Comparison of ENCODE assay signal across 1 cellular context in the genomic region with DNA sequence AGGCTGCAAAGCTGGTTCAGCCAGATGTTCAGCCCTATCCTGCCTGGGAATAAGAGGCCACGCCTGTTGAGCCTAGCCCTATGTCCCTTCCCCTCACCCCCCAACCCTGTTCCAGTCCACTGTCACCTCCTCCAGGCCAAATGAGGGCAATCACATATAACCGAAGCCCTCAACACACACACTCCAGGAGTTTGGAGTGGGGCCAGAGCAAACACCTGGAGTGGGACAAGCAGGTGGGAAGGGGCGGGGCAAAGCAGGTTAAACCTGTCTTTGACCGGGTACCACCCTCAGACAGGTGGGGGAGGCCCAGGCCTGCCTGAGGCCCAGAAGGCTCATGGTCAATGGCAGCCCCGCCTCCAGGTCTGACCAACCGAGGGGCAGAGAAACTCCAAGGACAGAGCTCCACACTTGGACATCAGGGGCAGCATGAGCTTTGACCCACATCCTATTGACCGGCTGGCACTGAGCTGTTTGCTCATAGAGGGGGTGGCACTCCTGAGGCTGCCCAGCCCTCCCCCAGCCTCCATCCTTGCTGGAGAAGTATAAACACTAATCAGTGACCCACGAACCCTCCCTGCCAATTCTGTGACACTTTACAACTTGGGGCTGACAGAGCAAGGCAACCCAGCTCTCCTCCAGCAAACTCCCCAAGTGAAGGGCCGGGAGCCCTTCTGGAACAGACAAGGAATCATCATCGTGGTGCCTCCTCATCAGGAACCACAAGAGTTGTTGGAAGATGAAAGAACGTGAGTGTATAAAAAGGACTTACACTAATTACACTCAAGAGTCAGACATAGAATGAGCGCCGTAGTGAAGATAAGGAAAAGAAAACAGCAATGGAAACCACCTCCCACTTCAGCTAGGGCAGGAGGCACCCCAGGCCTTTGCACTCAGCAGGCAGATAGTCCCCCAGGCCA.
TF ChIP-seq lines count a peak whose summit lies in the region.

No MANE protein-coding gene starts in this region.

TF ChIP-seq in HepG2, 621 proteins besides CTCF, POLR2A, EP300 and RAD21 (continued from another document and continues in another):
- TF ChIP-seq, protein P1, sequence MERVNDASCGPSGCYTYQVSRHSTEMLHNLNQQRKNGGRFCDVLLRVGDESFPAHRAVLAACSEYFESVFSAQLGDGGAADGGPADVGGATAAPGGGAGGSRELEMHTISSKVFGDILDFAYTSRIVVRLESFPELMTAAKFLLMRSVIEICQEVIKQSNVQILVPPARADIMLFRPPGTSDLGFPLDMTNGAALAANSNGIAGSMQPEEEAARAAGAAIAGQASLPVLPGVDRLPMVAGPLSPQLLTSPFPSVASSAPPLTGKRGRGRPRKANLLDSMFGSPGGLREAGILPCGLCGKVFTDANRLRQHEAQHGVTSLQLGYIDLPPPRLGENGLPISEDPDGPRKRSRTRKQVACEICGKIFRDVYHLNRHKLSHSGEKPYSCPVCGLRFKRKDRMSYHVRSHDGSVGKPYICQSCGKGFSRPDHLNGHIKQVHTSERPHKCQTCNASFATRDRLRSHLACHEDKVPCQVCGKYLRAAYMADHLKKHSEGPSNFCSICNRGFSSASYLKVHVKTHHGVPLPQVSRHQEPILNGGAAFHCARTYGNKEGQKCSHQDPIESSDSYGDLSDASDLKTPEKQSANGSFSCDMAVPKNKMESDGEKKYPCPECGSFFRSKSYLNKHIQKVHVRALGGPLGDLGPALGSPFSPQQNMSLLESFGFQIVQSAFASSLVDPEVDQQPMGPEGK (CRISPR knock-in tag; IDR thresholded peaks at IDR 0.05) = peak; percentile 98
- peak; percentile 76 for TF ChIP-seq SPEN (CRISPR knock-in tag; IDR thresholded peaks at IDR 0.05; ENCODE audit: low read depth)
- TF ChIP-seq, protein P2, sequence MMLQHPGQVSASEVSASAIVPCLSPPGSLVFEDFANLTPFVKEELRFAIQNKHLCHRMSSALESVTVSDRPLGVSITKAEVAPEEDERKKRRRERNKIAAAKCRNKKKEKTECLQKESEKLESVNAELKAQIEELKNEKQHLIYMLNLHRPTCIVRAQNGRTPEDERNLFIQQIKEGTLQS (CRISPR knock-in tag; IDR thresholded peaks at IDR 0.05) = no peak
- TF ChIP-seq HDAC2 (CRISPR knock-in tag; IDR thresholded peaks at IDR 0.05) = peak; percentile 90
- TF ChIP-seq ZNF143 (CRISPR knock-in tag; IDR thresholded peaks at IDR 0.05) = peak; percentile 58; the same call in 1 of the 2 replicates
- peak; percentile 66; the same call in 1 of the 2 replicates for TF ChIP-seq ZBTB42 (CRISPR knock-in tag; IDR thresholded peaks at IDR 0.05)
- TF ChIP-seq, protein P3, sequence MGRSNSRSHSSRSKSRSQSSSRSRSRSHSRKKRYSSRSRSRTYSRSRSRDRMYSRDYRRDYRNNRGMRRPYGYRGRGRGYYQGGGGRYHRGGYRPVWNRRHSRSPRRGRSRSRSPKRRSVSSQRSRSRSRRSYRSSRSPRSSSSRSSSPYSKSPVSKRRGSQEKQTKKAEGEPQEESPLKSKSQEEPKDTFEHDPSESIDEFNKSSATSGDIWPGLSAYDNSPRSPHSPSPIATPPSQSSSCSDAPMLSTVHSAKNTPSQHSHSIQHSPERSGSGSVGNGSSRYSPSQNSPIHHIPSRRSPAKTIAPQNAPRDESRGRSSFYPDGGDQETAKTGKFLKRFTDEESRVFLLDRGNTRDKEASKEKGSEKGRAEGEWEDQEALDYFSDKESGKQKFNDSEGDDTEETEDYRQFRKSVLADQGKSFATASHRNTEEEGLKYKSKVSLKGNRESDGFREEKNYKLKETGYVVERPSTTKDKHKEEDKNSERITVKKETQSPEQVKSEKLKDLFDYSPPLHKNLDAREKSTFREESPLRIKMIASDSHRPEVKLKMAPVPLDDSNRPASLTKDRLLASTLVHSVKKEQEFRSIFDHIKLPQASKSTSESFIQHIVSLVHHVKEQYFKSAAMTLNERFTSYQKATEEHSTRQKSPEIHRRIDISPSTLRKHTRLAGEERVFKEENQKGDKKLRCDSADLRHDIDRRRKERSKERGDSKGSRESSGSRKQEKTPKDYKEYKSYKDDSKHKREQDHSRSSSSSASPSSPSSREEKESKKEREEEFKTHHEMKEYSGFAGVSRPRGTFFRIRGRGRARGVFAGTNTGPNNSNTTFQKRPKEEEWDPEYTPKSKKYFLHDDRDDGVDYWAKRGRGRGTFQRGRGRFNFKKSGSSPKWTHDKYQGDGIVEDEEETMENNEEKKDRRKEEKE (IDR thresholded peaks at IDR 0.05) = no peak
- TF ChIP-seq ZNF605 (CRISPR knock-in tag; IDR thresholded peaks at IDR 0.05) = peak; percentile 86
- no peak for TF ChIP-seq ZNF10 (CRISPR knock-in tag; IDR thresholded peaks at IDR 0.05; ENCODE audit: borderline replicate concordance, low read depth)
- TF ChIP-seq ZNF713 (CRISPR knock-in tag; IDR thresholded peaks at IDR 0.05) = 0 out of 2 replicates have a peak, but pooled peaks have one; percentile 11
- TF ChIP-seq ZNF775 (CRISPR knock-in tag; IDR thresholded peaks at IDR 0.05; ENCODE audit: borderline replicate concordance) = no peak
- no peak for TF ChIP-seq ZNF326 (CRISPR knock-in tag; IDR thresholded peaks at IDR 0.05; ENCODE audit: borderline replicate concordance)
- TF ChIP-seq, protein P4, sequence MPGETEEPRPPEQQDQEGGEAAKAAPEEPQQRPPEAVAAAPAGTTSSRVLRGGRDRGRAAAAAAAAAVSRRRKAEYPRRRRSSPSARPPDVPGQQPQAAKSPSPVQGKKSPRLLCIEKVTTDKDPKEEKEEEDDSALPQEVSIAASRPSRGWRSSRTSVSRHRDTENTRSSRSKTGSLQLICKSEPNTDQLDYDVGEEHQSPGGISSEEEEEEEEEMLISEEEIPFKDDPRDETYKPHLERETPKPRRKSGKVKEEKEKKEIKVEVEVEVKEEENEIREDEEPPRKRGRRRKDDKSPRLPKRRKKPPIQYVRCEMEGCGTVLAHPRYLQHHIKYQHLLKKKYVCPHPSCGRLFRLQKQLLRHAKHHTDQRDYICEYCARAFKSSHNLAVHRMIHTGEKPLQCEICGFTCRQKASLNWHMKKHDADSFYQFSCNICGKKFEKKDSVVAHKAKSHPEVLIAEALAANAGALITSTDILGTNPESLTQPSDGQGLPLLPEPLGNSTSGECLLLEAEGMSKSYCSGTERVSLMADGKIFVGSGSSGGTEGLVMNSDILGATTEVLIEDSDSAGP (CRISPR knock-in tag; IDR thresholded peaks at IDR 0.05; ENCODE audit: borderline replicate concordance) = peak; percentile 79
- TF ChIP-seq CBX1 (IDR thresholded peaks at IDR 0.05; ENCODE audit: low read depth) = no peak
- TF ChIP-seq NFKBIZ (CRISPR knock-in tag; IDR thresholded peaks at IDR 0.05) = peak; percentile 70; the same call in 1 of the 2 replicates
- peak; percentile 53; the same call in 1 of the 2 replicates for TF ChIP-seq RCOR2 (CRISPR knock-in tag; IDR thresholded peaks at IDR 0.05)
- TF ChIP-seq ZNF329 (CRISPR knock-in tag; IDR thresholded peaks at IDR 0.05; ENCODE audit: low read depth) = no peak
- TF ChIP-seq MED8 (CRISPR knock-in tag; IDR thresholded peaks at IDR 0.05; ENCODE audit: insufficient replicate concordance) = no peak
- TF ChIP-seq ZNF761 (CRISPR knock-in tag; conservative IDR thresholded peaks at IDR 0.05) = no peak
- TF ChIP-seq SMAD3 (CRISPR knock-in tag; IDR thresholded peaks at IDR 0.05) = 0 out of 2 replicates have a peak, but pooled peaks have one; percentile 22
- TF ChIP-seq NCOA2 (CRISPR knock-in tag; IDR thresholded peaks at IDR 0.05) = peak; percentile 83
- TF ChIP-seq GTF2F1 (IDR thresholded peaks at IDR 0.05; ENCODE audit: low read length) = no peak
- TF ChIP-seq GATAD2A (CRISPR knock-in tag; IDR thresholded peaks at IDR 0.05) = peak; percentile 96
- TF ChIP-seq, protein P5, sequence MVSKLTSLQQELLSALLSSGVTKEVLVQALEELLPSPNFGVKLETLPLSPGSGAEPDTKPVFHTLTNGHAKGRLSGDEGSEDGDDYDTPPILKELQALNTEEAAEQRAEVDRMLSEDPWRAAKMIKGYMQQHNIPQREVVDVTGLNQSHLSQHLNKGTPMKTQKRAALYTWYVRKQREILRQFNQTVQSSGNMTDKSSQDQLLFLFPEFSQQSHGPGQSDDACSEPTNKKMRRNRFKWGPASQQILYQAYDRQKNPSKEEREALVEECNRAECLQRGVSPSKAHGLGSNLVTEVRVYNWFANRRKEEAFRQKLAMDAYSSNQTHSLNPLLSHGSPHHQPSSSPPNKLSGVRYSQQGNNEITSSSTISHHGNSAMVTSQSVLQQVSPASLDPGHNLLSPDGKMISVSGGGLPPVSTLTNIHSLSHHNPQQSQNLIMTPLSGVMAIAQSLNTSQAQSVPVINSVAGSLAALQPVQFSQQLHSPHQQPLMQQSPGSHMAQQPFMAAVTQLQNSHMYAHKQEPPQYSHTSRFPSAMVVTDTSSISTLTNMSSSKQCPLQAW (CRISPR knock-in tag; IDR thresholded peaks at IDR 0.05) = peak; percentile 75
- TF ChIP-seq, protein P6, sequence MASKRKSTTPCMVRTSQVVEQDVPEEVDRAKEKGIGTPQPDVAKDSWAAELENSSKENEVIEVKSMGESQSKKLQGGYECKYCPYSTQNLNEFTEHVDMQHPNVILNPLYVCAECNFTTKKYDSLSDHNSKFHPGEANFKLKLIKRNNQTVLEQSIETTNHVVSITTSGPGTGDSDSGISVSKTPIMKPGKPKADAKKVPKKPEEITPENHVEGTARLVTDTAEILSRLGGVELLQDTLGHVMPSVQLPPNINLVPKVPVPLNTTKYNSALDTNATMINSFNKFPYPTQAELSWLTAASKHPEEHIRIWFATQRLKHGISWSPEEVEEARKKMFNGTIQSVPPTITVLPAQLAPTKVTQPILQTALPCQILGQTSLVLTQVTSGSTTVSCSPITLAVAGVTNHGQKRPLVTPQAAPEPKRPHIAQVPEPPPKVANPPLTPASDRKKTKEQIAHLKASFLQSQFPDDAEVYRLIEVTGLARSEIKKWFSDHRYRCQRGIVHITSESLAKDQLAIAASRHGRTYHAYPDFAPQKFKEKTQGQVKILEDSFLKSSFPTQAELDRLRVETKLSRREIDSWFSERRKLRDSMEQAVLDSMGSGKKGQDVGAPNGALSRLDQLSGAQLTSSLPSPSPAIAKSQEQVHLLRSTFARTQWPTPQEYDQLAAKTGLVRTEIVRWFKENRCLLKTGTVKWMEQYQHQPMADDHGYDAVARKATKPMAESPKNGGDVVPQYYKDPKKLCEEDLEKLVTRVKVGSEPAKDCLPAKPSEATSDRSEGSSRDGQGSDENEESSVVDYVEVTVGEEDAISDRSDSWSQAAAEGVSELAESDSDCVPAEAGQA (IDR thresholded peaks at IDR 0.05; ENCODE audit: low read depth) = no peak
- TF ChIP-seq, protein P6 (CRISPR knock-in tag; IDR thresholded peaks at IDR 0.05; ENCODE audit: borderline replicate concordance) = no peak
- TF ChIP-seq ZNF264 (CRISPR knock-in tag; IDR thresholded peaks at IDR 0.05) = no peak
- peak; percentile 26; the same call in 1 of the 2 replicates for TF ChIP-seq FOXK1 (CRISPR knock-in tag; IDR thresholded peaks at IDR 0.05; ENCODE audit: borderline replicate concordance, low read depth)
- TF ChIP-seq, protein P7, sequence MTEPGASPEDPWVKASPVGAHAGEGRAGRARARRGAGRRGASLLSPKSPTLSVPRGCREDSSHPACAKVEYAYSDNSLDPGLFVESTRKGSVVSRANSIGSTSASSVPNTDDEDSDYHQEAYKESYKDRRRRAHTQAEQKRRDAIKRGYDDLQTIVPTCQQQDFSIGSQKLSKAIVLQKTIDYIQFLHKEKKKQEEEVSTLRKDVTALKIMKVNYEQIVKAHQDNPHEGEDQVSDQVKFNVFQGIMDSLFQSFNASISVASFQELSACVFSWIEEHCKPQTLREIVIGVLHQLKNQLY (CRISPR knock-in tag; IDR thresholded peaks at IDR 0.05) = peak; percentile 41; the same call in 1 of the 2 replicates
- TF ChIP-seq MAZ (IDR thresholded peaks at IDR 0.05; ENCODE audit: borderline replicate concordance, low read depth, low read length) = peak; percentile 16; the same call in 1 of the 2 replicates
- TF ChIP-seq MAZ (CRISPR knock-in tag; IDR thresholded peaks at IDR 0.05; ENCODE audit: low read depth) = no peak
- TF ChIP-seq, protein P8, sequence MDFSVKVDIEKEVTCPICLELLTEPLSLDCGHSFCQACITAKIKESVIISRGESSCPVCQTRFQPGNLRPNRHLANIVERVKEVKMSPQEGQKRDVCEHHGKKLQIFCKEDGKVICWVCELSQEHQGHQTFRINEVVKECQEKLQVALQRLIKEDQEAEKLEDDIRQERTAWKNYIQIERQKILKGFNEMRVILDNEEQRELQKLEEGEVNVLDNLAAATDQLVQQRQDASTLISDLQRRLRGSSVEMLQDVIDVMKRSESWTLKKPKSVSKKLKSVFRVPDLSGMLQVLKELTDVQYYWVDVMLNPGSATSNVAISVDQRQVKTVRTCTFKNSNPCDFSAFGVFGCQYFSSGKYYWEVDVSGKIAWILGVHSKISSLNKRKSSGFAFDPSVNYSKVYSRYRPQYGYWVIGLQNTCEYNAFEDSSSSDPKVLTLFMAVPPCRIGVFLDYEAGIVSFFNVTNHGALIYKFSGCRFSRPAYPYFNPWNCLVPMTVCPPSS (IDR thresholded peaks at IDR 0.05) = no peak
- TF ChIP-seq MAFK (conservative IDR thresholded peaks at IDR 0.05 in 1 of 2, IDR thresholded peaks at IDR 0.05 in 1 of 2; ENCODE audit: low read length in 2 of 2) = no peak
- 0 out of 2 replicates have a peak, but pooled peaks have one; percentile 25 for TF ChIP-seq ZNF337 (CRISPR knock-in tag; IDR thresholded peaks at IDR 0.05; ENCODE audit: borderline replicate concordance, low read depth)
- peak; percentile 17; the same call in 1 of the 2 replicates for TF ChIP-seq TAF1 (CRISPR knock-in tag; IDR thresholded peaks at IDR 0.05)
